In the genomic region with DNA sequence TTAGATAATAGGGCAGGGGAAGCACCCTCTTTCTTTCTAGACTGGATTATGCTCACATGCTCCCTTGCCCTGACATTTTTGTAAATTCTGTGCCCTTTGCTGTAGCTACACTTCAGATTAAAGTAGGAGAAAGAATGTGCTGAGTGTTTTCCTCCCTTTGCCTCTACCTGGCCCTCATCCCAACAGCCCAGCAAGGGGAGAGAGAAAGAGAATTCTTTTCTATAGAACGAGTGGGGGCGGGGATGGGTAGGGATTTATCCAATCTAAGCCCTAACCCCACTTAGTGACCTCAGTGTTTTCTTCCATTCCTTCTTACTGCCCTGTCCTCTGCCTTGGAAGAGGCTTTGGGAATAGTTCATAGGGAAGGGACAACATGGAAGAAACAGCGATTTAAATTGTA, we compare ENCODE assay signal across 16 cellular contexts. TPM values are rescaled to one million over a fixed set of nuclear protein-coding genes. Genes with fewer than 3 reads are reported as not detected.
DNase-seq lines count a peak whose midpoint lies in the region; ATAC-seq and TF ChIP-seq lines count a peak whose summit lies in the region.
"Had no signal": no experiment of that assay in that cellular context is flagged by ENCODE, and none has a peak within 500 bp of the region (broad histone marks: within the 10 kb centered on the region; RNA-seq: fewer than 3 reads in every experiment).

No MANE protein-coding gene starts in this region.

- H3K27me3 Mint-ChIP-seq in nephron progenitor cell (ENCODE audit: low read depth, poor library complexity) = peaks cover 3% of the 10 kb centered on the region
- H3K27me3 Mint-ChIP-seq: activated CD4-positive, alpha-beta memory T cell treated with anti-CD3 and anti-CD28 coated beads, Interleukin-2, amount 10 ng/mL, durations not matched to agents 7 days and 5 days; stimulated activated naive B cell treated with anti-CD40 and anti-IgM and Interleukin-4, amounts not matched to agents 10 μg/mL and 1 μg/mL and 100 μg/mL, for 72 hours had no signal

- TF ChIP-seq EP300 in gastroesophageal sphincter (IDR thresholded peaks at IDR 0.05) = no peak

- 61 to 71% methylated on average over 3 of the region's 3 CpGs for WGBS in heart right ventricle, 2 donors
- 30 to 32% methylated on average over 3 of the region's 3 CpGs for WGBS in gastroesophageal sphincter (ENCODE audit: low coverage in 1 of 2), 2 donors

- H3K27me3 ChIP-seq in cardiac muscle cell (no peaks in the 10 kb centered on the region), heart right ventricle (no peaks in the 10 kb centered on the region), gastroesophageal sphincter (no peaks in the 10 kb centered on the region), uterus (no peaks in the 10 kb centered on the region)
- H3K27me3 ChIP-seq: vagina had no signal

- H3K4me1 ChIP-seq in cardiac muscle cell (ENCODE audit: low read depth) (peaks cover 38% of the 10 kb centered on the region), heart right ventricle (peaks cover 0 to 38% (median 17%) of the 10 kb centered on the region in 9 donors), gastroesophageal sphincter (peaks cover 4 to 44% (median 19%) of the 10 kb centered on the region in 3 donors), uterus (peaks cover 8 to 14% of the 10 kb centered on the region in 2 donors)

- peak overlapping the region; percentile 99 for H3K27ac Mint-ChIP-seq in nephron progenitor cell
- H3K27ac Mint-ChIP-seq: activated CD4-positive, alpha-beta memory T cell treated with anti-CD3 and anti-CD28 coated beads, Interleukin-2, amount 10 ng/mL, durations not matched to agents 7 days and 5 days; activated T-helper 1 cell treated with anti-CD3 and anti-CD28 coated beads, Interleukin-12 subunit alpha, Interleukin-12 subunit beta, Interleukin-2, Interleukin-4 antibody, amounts not matched to agents 30 ng/mL and 10 ng/mL and 1 ng/mL, durations not matched to agents 14 hours and 24 hours and 36 hours; stimulated activated naive B cell treated with anti-CD40 and anti-IgM and Interleukin-4, amounts not matched to agents 10 μg/mL and 1 μg/mL and 100 μg/mL, for 72 hours had no signal

- H3K4me3 Mint-ChIP-seq in nephron progenitor cell = peak overlapping the region; percentile 60
- H3K4me3 Mint-ChIP-seq: activated CD4-positive, alpha-beta memory T cell treated with anti-CD3 and anti-CD28 coated beads, Interleukin-2, amount 10 ng/mL, durations not matched to agents 7 days and 5 days; activated T-helper 1 cell treated with anti-CD3 and anti-CD28 coated beads, Interleukin-12 subunit alpha, Interleukin-12 subunit beta, Interleukin-2, Interleukin-4 antibody, amounts not matched to agents 30 ng/mL and 10 ng/mL and 1 ng/mL, durations not matched to agents 14 hours and 24 hours and 36 hours; stimulated activated naive B cell treated with anti-CD40 and anti-IgM and Interleukin-4, amounts not matched to agents 10 μg/mL and 1 μg/mL and 100 μg/mL, for 72 hours had no signal

- peaks cover 37% of the 10 kb centered on the region for H3K36me3 Mint-ChIP-seq in nephron progenitor cell (ENCODE audit: low read depth)

- H3K9me3 ChIP-seq in cardiac muscle cell (ENCODE audit: low read depth) = no peaks in the 10 kb centered on the region
- H3K9me3 ChIP-seq in heart right ventricle = no peaks in the 10 kb centered on the region
- no peaks in the 10 kb centered on the region for H3K9me3 ChIP-seq in gastroesophageal sphincter
- H3K9me3 ChIP-seq in uterus = no peaks in the 10 kb centered on the region
- H3K9me3 ChIP-seq: vagina had no signal

- no peak for TF ChIP-seq CTCF in cardiac muscle cell (IDR thresholded peaks at IDR 0.05; ENCODE audit: low read depth, low read length)
- no peak for TF ChIP-seq CTCF in heart right ventricle (IDR thresholded peaks at IDR 0.05)
- TF ChIP-seq CTCF in gastroesophageal sphincter (IDR thresholded peaks at IDR 0.05) = no peak
- TF ChIP-seq CTCF in nephron progenitor cell (IDR thresholded peaks at IDR 0.05) = no peak
- no peak for TF ChIP-seq CTCF in uterus (IDR thresholded peaks at IDR 0.05)

- no peak overlapping the region for H3K4me3 ChIP-seq in cardiac muscle cell
- H3K4me3 ChIP-seq in heart right ventricle = no peak overlapping the region
- H3K4me3 ChIP-seq in gastroesophageal sphincter = no peak overlapping the region
- H3K4me3 ChIP-seq in uterus = no peak overlapping the region
- H3K4me3 ChIP-seq: vagina had no signal

- H3K36me3 ChIP-seq in cardiac muscle cell (peaks cover 29% of the 10 kb centered on the region), heart right ventricle (peaks cover 0 to 66% (median 50%) of the 10 kb centered on the region in 9 donors), gastroesophageal sphincter (peaks cover 4 to 57% of the 10 kb centered on the region in 2 donors), uterus (no peaks in the 10 kb centered on the region)

- no peaks in the 10 kb centered on the region for H3K9me3 Mint-ChIP-seq in nephron progenitor cell
- H3K9me3 Mint-ChIP-seq: activated CD4-positive, alpha-beta memory T cell treated with anti-CD3 and anti-CD28 coated beads, Interleukin-2, amount 10 ng/mL, durations not matched to agents 7 days and 5 days; activated T-helper 1 cell treated with anti-CD3 and anti-CD28 coated beads, Interleukin-12 subunit alpha, Interleukin-12 subunit beta, Interleukin-2, Interleukin-4 antibody, amounts not matched to agents 30 ng/mL and 10 ng/mL and 1 ng/mL, durations not matched to agents 14 hours and 24 hours and 36 hours; stimulated activated naive B cell treated with anti-CD40 and anti-IgM and Interleukin-4, amounts not matched to agents 10 μg/mL and 1 μg/mL and 100 μg/mL, for 72 hours had no signal

- peak overlapping the region; percentile 7 for H3K27ac ChIP-seq in cardiac muscle cell
- peak overlapping the region in 5 of 10 donors; percentile 7 to 86 (median 79) for H3K27ac ChIP-seq in heart right ventricle
- peak overlapping the region in 3 of 4 donors; percentile 80 to 83 (median 81) for H3K27ac ChIP-seq in gastroesophageal sphincter
- H3K27ac ChIP-seq in uterus = peak overlapping the region; percentile 92 to 96

- intact Hi-C loops in heart right ventricle (cut with DNase I) (loop anchor here in 1 of 10 donors (10.0 kb wide), 1 partner anchor 336 kb away; no protein-coding TSS in a partner anchor), uterus (cut with DNase I; ENCODE audit: low total_unique reads) (no loop called here)

- ATAC-seq in heart right ventricle = no peak
- no peak for ATAC-seq in gastroesophageal sphincter
- ATAC-seq in HG02763 (IDR thresholded peaks at IDR 0.05; ENCODE audit: unreplicated experiment) = no peak
- no peak for ATAC-seq in GM21825 (IDR thresholded peaks at IDR 0.05; ENCODE audit: unreplicated experiment)
- ATAC-seq: stimulated activated naive B cell treated with anti-CD40 and anti-IgM and Interleukin-4, amounts not matched to agents 10 μg/mL and 1 μg/mL and 100 μg/mL, for 72 hours had no signal

- DNase-seq in cardiac muscle cell (ENCODE audit: low read depth in 1 of 2, low spot score in 1 of 2) (peak in 1 of 2 donors; percentile 40), heart right ventricle (no peak), nephron progenitor cell (no peak), uterus (no peak), NCI-H2107 (lab: John Stamatoyannopoulos, UW) (no peak)
- DNase-seq: activated CD4-positive, alpha-beta memory T cell treated with anti-CD3 and anti-CD28 coated beads, Interleukin-2, amount 10 ng/mL, durations not matched to agents 7 days and 5 days; anterior cingulate cortex; stimulated activated naive B cell treated with anti-CD40 and anti-IgM and Interleukin-4, amounts not matched to agents 10 μg/mL and 1 μg/mL and 100 μg/mL, for 72 hours; SW 1271 had no signal

- H3K4me1 Mint-ChIP-seq in nephron progenitor cell = peaks cover 18% of the 10 kb centered on the region

- TF ChIP-seq POLR2A in gastroesophageal sphincter (IDR thresholded peaks at IDR 0.05) = no peak
- no peak for TF ChIP-seq POLR2A in uterus (IDR thresholded peaks at IDR 0.05)

RNA-seq across cellular contexts. Expression of gene GPR84, which starts 13.5 kb away (rescaled TPM):
- total RNA-seq in cardiac muscle cell (0.09 TPM in 1 of 2 replicates, not detected in the other), heart right ventricle (1 to 10 TPM in 1 of 10 donors, under 1 TPM in 3, not detected in 6; 0.15 to 2.9 (median 0.25) TPM), gastroesophageal sphincter (under 1 TPM in 1 of 4 donors, not detected in 3; 0.54 TPM), uterus (under 1 TPM in 2 of 4 donors, not detected in 2; 0.21 to 0.27 TPM)
- polyA plus RNA-seq in cardiac muscle cell (not detected in 2 replicates), heart right ventricle (under 1 TPM in 1 of 2 donors, not detected in 1; 0.45 TPM)
- total RNA-seq: epithelial cell of proximal tubule, vagina had no signal
- polyA plus RNA-seq: AG04450 had no signal

RNA-seq across cellular contexts. Expression of gene COPZ1, which starts 25.8 kb away (rescaled TPM):
- 131 and 152 TPM in 2 replicates for total RNA-seq in cardiac muscle cell
- polyA plus RNA-seq in cardiac muscle cell = 213 and 233 TPM in 2 replicates
- total RNA-seq in heart right ventricle = 100 to 1,000 TPM; 111 to 143 (median 131) TPM
- polyA plus RNA-seq in heart right ventricle = 100 to 1,000 TPM in 1 of 2 donors, 10 to 100 TPM in 1; 64.0 to 152 TPM
- 100 to 1,000 TPM in 1 of 4 donors, 10 to 100 TPM in 3; 47.0 to 138 (median 57.5) TPM for total RNA-seq in gastroesophageal sphincter
- total RNA-seq in uterus = 100 to 1,000 TPM in 3 of 4 donors, 10 to 100 TPM in 1; 32.3 to 141 (median 120) TPM

RNA-seq across cellular contexts. Expression of gene ZNF385A, which starts 33.8 kb away (rescaled TPM):
- total RNA-seq in cardiac muscle cell (13.0 and 20.0 TPM in 2 replicates), heart right ventricle (10 to 100 TPM in 2 of 10 donors, 1 to 10 TPM in 8; 3.8 to 19.1 (median 4.8) TPM), gastroesophageal sphincter (10 to 100 TPM in 3 of 4 donors, 1 to 10 TPM in 1; 7.5 to 28.0 (median 19.5) TPM), uterus (10 to 100 TPM in 1 of 4 donors, 1 to 10 TPM in 1, under 1 TPM in 2; 0.26 to 16.9 (median 3.2) TPM)
- polyA plus RNA-seq in cardiac muscle cell (13.4 and 16.0 TPM in 2 replicates), heart right ventricle (10 to 100 TPM in 1 of 2 donors, 1 to 10 TPM in 1; 8.1 to 10.5 TPM)

RNA-seq across cellular contexts. Expression of gene NFE2, which starts 49.9 kb away (rescaled TPM):
- total RNA-seq in cardiac muscle cell (4.9 and 9.9 TPM in 2 replicates), heart right ventricle (1 to 10 TPM in 1 of 10 donors, under 1 TPM in 8, not detected in 1; 0.17 to 1.4 (median 0.50) TPM), gastroesophageal sphincter (1 to 10 TPM in 1 of 4 donors, under 1 TPM in 2, not detected in 1; 0.37 to 1.6 (median 0.77) TPM), uterus (1 to 10 TPM in 1 of 4 donors, under 1 TPM in 1, not detected in 2; 0.40 to 1.2 TPM)
- polyA plus RNA-seq in cardiac muscle cell (8.4 and 10.1 TPM in 2 replicates), heart right ventricle (under 1 TPM in 1 of 2 donors, not detected in 1; 0.28 TPM)
- total RNA-seq: activated T-helper 1 cell treated with anti-CD3 and anti-CD28 coated beads, Interleukin-12 subunit alpha, Interleukin-12 subunit beta, Interleukin-2, Interleukin-4 antibody, amounts not matched to agents 30 ng/mL and 10 ng/mL and 1 ng/mL, durations not matched to agents 14 hours and 24 hours and 36 hours; epithelial cell of proximal tubule; vagina had no signal
